1 cellular context compared by ENCODE assay signal in genomic region chr2:119694470-119694993, GRCh38.
A peak's percentile ranks its signal among the peaks of the same experiment; 100 is the strongest.
TF ChIP-seq lines count a peak whose summit lies in the region.

No MANE protein-coding gene starts in this region.

TF ChIP-seq in HepG2, 621 proteins besides CTCF, POLR2A, EP300 and RAD21 (continued from another document and continues in another):
- 0 out of 2 replicates have a peak, but pooled peaks have one; percentile 28 for TF ChIP-seq MYPOP (CRISPR knock-in tag; IDR thresholded peaks at IDR 0.05)
- TF ChIP-seq, protein P1, sequence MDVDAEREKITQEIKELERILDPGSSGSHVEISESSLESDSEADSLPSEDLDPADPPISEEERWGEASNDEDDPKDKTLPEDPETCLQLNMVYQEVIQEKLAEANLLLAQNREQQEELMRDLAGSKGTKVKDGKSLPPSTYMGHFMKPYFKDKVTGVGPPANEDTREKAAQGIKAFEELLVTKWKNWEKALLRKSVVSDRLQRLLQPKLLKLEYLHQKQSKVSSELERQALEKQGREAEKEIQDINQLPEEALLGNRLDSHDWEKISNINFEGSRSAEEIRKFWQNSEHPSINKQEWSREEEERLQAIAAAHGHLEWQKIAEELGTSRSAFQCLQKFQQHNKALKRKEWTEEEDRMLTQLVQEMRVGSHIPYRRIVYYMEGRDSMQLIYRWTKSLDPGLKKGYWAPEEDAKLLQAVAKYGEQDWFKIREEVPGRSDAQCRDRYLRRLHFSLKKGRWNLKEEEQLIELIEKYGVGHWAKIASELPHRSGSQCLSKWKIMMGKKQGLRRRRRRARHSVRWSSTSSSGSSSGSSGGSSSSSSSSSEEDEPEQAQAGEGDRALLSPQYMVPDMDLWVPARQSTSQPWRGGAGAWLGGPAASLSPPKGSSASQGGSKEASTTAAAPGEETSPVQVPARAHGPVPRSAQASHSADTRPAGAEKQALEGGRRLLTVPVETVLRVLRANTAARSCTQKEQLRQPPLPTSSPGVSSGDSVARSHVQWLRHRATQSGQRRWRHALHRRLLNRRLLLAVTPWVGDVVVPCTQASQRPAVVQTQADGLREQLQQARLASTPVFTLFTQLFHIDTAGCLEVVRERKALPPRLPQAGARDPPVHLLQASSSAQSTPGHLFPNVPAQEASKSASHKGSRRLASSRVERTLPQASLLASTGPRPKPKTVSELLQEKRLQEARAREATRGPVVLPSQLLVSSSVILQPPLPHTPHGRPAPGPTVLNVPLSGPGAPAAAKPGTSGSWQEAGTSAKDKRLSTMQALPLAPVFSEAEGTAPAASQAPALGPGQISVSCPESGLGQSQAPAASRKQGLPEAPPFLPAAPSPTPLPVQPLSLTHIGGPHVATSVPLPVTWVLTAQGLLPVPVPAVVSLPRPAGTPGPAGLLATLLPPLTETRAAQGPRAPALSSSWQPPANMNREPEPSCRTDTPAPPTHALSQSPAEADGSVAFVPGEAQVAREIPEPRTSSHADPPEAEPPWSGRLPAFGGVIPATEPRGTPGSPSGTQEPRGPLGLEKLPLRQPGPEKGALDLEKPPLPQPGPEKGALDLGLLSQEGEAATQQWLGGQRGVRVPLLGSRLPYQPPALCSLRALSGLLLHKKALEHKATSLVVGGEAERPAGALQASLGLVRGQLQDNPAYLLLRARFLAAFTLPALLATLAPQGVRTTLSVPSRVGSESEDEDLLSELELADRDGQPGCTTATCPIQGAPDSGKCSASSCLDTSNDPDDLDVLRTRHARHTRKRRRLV (CRISPR knock-in tag; IDR thresholded peaks at IDR 0.05), result no peak
- peak; percentile 77; the same call in 1 of the 2 replicates for TF ChIP-seq DNMT1 (CRISPR knock-in tag; IDR thresholded peaks at IDR 0.05)
- TF ChIP-seq, protein P2, sequence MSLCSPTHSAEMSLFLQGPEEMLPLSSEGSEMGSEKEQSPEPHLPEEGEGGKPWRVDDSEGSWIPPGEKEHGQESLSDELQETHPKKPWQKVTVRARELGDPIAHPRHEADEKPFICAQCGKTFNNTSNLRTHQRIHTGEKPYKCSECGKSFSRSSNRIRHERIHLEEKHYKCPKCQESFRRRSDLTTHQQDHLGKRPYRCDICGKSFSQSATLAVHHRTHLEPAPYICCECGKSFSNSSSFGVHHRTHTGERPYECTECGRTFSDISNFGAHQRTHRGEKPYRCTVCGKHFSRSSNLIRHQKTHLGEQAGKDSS (CRISPR knock-in tag; IDR thresholded peaks at IDR 0.05; ENCODE audit: borderline replicate concordance, low read depth), result no peak
- TF ChIP-seq MEF2D (CRISPR knock-in tag; IDR thresholded peaks at IDR 0.05), result no peak
- TF ChIP-seq, protein P3, sequence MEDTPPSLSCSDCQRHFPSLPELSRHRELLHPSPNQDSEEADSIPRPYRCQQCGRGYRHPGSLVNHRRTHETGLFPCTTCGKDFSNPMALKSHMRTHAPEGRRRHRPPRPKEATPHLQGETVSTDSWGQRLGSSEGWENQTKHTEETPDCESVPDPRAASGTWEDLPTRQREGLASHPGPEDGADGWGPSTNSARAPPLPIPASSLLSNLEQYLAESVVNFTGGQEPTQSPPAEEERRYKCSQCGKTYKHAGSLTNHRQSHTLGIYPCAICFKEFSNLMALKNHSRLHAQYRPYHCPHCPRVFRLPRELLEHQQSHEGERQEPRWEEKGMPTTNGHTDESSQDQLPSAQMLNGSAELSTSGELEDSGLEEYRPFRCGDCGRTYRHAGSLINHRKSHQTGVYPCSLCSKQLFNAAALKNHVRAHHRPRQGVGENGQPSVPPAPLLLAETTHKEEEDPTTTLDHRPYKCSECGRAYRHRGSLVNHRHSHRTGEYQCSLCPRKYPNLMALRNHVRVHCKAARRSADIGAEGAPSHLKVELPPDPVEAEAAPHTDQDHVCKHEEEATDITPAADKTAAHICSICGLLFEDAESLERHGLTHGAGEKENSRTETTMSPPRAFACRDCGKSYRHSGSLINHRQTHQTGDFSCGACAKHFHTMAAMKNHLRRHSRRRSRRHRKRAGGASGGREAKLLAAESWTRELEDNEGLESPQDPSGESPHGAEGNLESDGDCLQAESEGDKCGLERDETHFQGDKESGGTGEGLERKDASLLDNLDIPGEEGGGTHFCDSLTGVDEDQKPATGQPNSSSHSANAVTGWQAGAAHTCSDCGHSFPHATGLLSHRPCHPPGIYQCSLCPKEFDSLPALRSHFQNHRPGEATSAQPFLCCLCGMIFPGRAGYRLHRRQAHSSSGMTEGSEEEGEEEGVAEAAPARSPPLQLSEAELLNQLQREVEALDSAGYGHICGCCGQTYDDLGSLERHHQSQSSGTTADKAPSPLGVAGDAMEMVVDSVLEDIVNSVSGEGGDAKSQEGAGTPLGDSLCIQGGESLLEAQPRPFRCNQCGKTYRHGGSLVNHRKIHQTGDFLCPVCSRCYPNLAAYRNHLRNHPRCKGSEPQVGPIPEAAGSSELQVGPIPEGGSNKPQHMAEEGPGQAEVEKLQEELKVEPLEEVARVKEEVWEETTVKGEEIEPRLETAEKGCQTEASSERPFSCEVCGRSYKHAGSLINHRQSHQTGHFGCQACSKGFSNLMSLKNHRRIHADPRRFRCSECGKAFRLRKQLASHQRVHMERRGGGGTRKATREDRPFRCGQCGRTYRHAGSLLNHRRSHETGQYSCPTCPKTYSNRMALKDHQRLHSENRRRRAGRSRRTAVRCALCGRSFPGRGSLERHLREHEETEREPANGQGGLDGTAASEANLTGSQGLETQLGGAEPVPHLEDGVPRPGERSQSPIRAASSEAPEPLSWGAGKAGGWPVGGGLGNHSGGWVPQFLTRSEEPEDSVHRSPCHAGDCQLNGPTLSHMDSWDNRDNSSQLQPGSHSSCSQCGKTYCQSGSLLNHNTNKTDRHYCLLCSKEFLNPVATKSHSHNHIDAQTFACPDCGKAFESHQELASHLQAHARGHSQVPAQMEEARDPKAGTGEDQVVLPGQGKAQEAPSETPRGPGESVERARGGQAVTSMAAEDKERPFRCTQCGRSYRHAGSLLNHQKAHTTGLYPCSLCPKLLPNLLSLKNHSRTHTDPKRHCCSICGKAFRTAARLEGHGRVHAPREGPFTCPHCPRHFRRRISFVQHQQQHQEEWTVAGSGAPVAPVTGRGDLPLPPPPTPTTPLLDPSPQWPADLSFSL (CRISPR knock-in tag; IDR thresholded peaks at IDR 0.05), result no peak
- TF ChIP-seq ZSCAN20 (CRISPR knock-in tag; IDR thresholded peaks at IDR 0.05; ENCODE audit: borderline replicate concordance), result no peak
- TF ChIP-seq PREB (CRISPR knock-in tag; IDR thresholded peaks at IDR 0.05), result no peak
- no peak for TF ChIP-seq ZNF562 (CRISPR knock-in tag; IDR thresholded peaks at IDR 0.05; ENCODE audit: borderline replicate concordance)
- TF ChIP-seq, protein P4, sequence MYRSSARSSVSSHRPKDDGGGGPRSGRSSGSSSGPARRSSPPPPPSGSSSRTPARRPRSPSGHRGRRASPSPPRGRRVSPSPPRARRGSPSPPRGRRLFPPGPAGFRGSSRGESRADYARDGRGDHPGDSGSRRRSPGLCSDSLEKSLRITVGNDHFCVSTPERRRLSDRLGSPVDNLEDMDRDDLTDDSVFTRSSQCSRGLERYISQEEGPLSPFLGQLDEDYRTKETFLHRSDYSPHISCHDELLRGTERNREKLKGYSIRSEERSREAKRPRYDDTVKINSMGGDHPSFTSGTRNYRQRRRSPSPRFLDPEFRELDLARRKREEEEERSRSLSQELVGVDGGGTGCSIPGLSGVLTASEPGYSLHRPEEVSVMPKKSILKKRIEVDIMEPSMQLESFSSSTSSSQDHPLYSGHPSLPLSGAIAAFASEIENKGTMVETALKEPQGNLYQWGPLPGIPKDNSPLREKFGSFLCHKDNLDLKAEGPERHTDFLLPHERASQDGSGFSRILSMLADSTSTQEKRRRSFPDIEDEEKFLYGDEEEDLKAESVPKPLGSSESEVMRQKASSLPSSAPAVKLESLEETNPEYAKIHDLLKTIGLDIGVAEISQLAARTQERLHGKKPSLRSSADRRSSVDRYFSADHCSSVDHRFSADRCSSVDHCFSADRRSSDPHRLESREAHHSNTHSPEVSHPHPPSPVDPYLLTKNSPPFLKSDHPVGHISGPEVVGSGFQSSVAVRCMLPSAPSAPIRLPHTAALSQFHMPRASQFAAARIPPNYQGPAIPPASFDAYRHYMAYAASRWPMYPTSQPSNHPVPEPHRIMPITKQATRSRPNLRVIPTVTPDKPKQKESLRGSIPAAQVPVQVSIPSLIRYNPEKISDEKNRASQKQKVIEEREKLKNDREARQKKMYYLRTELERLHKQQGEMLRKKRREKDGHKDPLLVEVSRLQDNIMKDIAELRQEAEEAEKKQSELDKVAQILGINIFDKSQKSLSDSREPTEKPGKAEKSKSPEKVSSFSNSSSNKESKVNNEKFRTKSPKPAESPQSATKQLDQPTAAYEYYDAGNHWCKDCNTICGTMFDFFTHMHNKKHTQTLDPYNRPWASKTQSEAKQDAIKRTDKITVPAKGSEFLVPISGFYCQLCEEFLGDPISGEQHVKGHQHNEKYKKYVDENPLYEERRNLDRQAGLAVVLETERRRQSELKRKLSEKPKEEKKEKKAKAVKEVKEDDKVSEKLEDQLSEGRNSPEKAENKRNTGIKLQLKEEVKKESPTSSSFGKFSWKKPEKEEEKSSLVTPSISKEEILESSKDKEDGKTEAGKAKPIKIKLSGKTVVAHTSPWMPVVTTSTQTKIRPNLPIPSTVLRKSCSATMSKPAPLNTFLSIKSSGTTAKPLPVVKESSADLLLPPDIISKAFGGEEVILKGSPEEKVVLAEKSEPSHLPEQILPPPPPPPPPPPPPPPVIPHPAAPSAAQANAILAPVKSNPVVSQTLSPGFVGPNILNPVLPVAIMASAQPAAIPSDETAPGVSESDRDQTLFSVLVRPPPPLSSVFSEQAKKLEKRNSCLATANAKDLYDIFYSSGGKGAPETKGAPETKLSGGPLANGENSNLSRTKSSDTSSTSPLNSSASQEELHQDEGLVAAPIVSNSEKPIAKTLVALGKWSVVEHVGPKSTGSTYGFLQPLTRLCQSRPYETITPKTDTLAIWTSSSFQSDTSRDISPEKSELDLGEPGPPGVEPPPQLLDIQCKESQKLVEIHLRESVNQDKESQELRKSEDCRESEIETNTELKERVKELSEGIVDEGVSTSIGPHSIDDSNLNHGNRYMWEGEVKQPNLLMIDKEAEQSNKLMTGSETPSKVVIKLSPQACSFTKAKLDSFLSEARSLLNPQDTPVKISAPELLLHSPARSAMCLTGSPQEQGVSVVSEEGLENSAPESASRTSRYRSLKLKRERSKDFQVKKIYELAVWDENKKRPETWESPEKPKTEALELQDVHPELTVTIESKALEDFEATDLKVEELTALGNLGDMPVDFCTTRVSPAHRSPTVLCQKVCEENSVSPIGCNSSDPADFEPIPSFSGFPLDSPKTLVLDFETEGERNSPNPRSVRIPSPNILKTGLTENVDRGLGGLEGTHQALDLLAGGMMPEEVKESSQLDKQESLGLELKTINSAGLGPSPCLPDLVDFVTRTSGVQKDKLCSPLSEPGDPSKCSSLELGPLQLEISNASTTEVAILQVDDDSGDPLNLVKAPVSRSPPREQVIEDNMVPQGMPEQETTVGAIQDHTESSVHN (CRISPR knock-in tag; IDR thresholded peaks at IDR 0.05), result no peak
- no peak for TF ChIP-seq ZNF580 (CRISPR knock-in tag; IDR thresholded peaks at IDR 0.05; ENCODE audit: borderline replicate concordance, low read depth)
- TF ChIP-seq PHF21A (CRISPR knock-in tag; IDR thresholded peaks at IDR 0.05), result 0 out of 2 replicates have a peak, but pooled peaks have one; percentile 48
- TF ChIP-seq MYNN (CRISPR knock-in tag; IDR thresholded peaks at IDR 0.05; ENCODE audit: low read depth), result no peak
- no peak for TF ChIP-seq ZNF3 (CRISPR knock-in tag; IDR thresholded peaks at IDR 0.05)
- no peak for TF ChIP-seq FUBP1 (CRISPR knock-in tag; IDR thresholded peaks at IDR 0.05; ENCODE audit: borderline replicate concordance)
- no peak for TF ChIP-seq ZFY (CRISPR knock-in tag; IDR thresholded peaks at IDR 0.05)
- peak; percentile 33; the same call in 1 of the 2 replicates for TF ChIP-seq MAX (IDR thresholded peaks at IDR 0.05)
- no peak for TF ChIP-seq ZBTB7A (CRISPR knock-in tag; IDR thresholded peaks at IDR 0.05)
- TF ChIP-seq YY1 (IDR thresholded peaks at IDR 0.05; ENCODE audit: insufficient read depth, insufficient replicate concordance, low read depth, low read length), result no peak
- TF ChIP-seq SRF (IDR thresholded peaks at IDR 0.05; ENCODE audit: low read depth, low read length), result no peak
- no peak for TF ChIP-seq ZNF614 (CRISPR knock-in tag; IDR thresholded peaks at IDR 0.05; ENCODE audit: borderline replicate concordance)
- TF ChIP-seq ZNF660 (CRISPR knock-in tag; IDR thresholded peaks at IDR 0.05; ENCODE audit: borderline replicate concordance, low read depth), result no peak
- no peak for TF ChIP-seq ZNF510 (CRISPR knock-in tag; IDR thresholded peaks at IDR 0.05; ENCODE audit: low read depth)
- no peak for TF ChIP-seq ZNF251 (CRISPR knock-in tag; IDR thresholded peaks at IDR 0.05)
- TF ChIP-seq ZBTB38 (CRISPR knock-in tag; IDR thresholded peaks at IDR 0.05), result no peak
- no peak for TF ChIP-seq CAMTA2 (CRISPR knock-in tag; IDR thresholded peaks at IDR 0.05; ENCODE audit: borderline replicate concordance)
- no peak for TF ChIP-seq ZNF20 (CRISPR knock-in tag; IDR thresholded peaks at IDR 0.05)
- 0 out of 2 replicates have a peak, but pooled peaks have one; percentile 39 for TF ChIP-seq ARNT2 (CRISPR knock-in tag; IDR thresholded peaks at IDR 0.05; ENCODE audit: low read depth)
- no peak for TF ChIP-seq NCOA2 (CRISPR knock-in tag; IDR thresholded peaks at IDR 0.05)
